ENCODE assay signal across 17 cellular contexts in genomic region chr2:126898636-126899035, GRCh38. TPM values are rescaled to one million over a fixed set of nuclear protein-coding genes. Genes with fewer than 3 reads are reported as not detected.
A peak's percentile ranks its signal among the peaks of the same experiment; 100 is the strongest.
DNase-seq lines count a peak whose midpoint lies in the region; ATAC-seq, FAIRE-seq and TF ChIP-seq lines count a peak whose summit lies in the region.
"Had no signal": no experiment of that assay in that cellular context is flagged by ENCODE, and none has a peak within 500 bp of the region (broad histone marks: within the 10 kb centered on the region; RNA-seq: fewer than 3 reads in every experiment).

TSS of gene TEX51 (plus strand) at chr2:126898890. CDS start at chr2:126898919, 29 bp downstream.

- no peak within 1 kb of the TSS for H3K4me3 Mint-ChIP-seq in stimulated activated naive CD8-positive, alpha-beta T cell treated with anti-CD3 and anti-CD28 coated beads, Interleukin-15, Interleukin-2, amounts not matched to agents 100 ng/mL and 50 ng/mL, for 24 hours
- no peak within 1 kb of the TSS for H3K4me3 Mint-ChIP-seq in osteocyte (ENCODE audit: unreplicated experiment)
- no peak within 1 kb of the TSS for H3K4me3 Mint-ChIP-seq in activated naive CD4-positive, alpha-beta T cell treated with anti-CD3 and anti-CD28 coated beads, Interleukin-2, amount 10 ng/mL, durations not matched to agents 7 days and 5 days

- H3K27me3 ChIP-seq in upper lobe of right lung, result no peaks in the 10 kb centered on the region

- no peak within 1 kb of the TSS for H3K9ac ChIP-seq in kidney (ENCODE audit: low read length in 2 of 2)
- H3K9ac ChIP-seq: KMS-11 had no signal

- H3K4me3 ChIP-seq in kidney (ENCODE audit: low read length in 2 of 2), result no peak within 1 kb of the TSS
- no peak within 1 kb of the TSS for H3K4me3 ChIP-seq in upper lobe of right lung

- no peak for FAIRE-seq in kidney (lab: Jason Lieb, UNC)

- intact Hi-C loops in kidney (cut with DNase I), result no loop called here
- intact Hi-C loops in upper lobe of right lung (cut with DNase I), result no loop called here

- no peak for ATAC-seq in stimulated activated naive CD8-positive, alpha-beta T cell treated with anti-CD3 and anti-CD28 coated beads, Interleukin-15, Interleukin-2, amounts not matched to agents 100 U/mL and 50 U/mL, for 24 hours
- no peak for ATAC-seq in upper lobe of right lung
- ATAC-seq in HG03342 (IDR thresholded peaks at IDR 0.05; ENCODE audit: unreplicated experiment), result no peak
- ATAC-seq: Panc1, Right ventricle myocardium inferior had no signal

- H3K36me3 ChIP-seq in kidney (ENCODE audit: control insufficient read depth in 1 of 2, insufficient read depth in 2 of 2, low read length in 2 of 2), result no peaks in the 10 kb centered on the region
- no peaks in the 10 kb centered on the region for H3K36me3 ChIP-seq in upper lobe of right lung

- no peak for DNase-seq in stimulated activated naive CD8-positive, alpha-beta T cell treated with anti-CD3 and anti-CD28 coated beads, Interleukin-15, Interleukin-2, amounts not matched to agents 100 U/mL and 50 U/mL, for 24 hours
- DNase-seq in kidney (peak; percentile 32), osteocyte (ENCODE audit: extremely low spot score, unreplicated experiment) (peak; percentile 71), upper lobe of right lung (peak; percentile 38), NCI-H146 (lab: John Stamatoyannopoulos, UW) (no peak)
- DNase-seq in activated naive CD4-positive, alpha-beta T cell treated with anti-CD3 and anti-CD28 coated beads, Interleukin-2, amount 10 ng/mL, durations not matched to agents 7 days and 5 days, result no peak
- DNase-seq: COR-L47, GOT3, NCI-H1436, NCI-H2081, NCI-H524 had no signal

- CTCF ChIA-PET in activated naive CD4-positive, alpha-beta T cell treated with anti-CD3 and anti-CD28 coated beads, Interleukin-2, amount 10 ng/mL, durations not matched to agents 7 days and 5 days (lab: Charles Lee), result no interaction called here

- H3K27ac Mint-ChIP-seq in stimulated activated naive CD8-positive, alpha-beta T cell treated with anti-CD3 and anti-CD28 coated beads, Interleukin-15, Interleukin-2, amounts not matched to agents 100 ng/mL and 50 ng/mL, for 24 hours, result peak within 1 kb of the TSS; percentile 23
- H3K27ac Mint-ChIP-seq in osteocyte (ENCODE audit: unreplicated experiment), result no peak within 1 kb of the TSS
- no peak within 1 kb of the TSS for H3K27ac Mint-ChIP-seq in activated naive CD4-positive, alpha-beta T cell treated with anti-CD3 and anti-CD28 coated beads, Interleukin-2, amount 10 ng/mL, durations not matched to agents 7 days and 5 days

- no peaks in the 10 kb centered on the region for H3K36me3 Mint-ChIP-seq in stimulated activated naive CD8-positive, alpha-beta T cell treated with anti-CD3 and anti-CD28 coated beads, Interleukin-15, Interleukin-2, amounts not matched to agents 100 ng/mL and 50 ng/mL, for 24 hours (ENCODE audit: low read depth)
- H3K36me3 Mint-ChIP-seq in osteocyte (ENCODE audit: unreplicated experiment), result no peaks in the 10 kb centered on the region
- H3K36me3 Mint-ChIP-seq in activated naive CD4-positive, alpha-beta T cell treated with anti-CD3 and anti-CD28 coated beads, Interleukin-2, amount 10 ng/mL, durations not matched to agents 7 days and 5 days, result no peaks in the 10 kb centered on the region

- H3K4me1 Mint-ChIP-seq in stimulated activated naive CD8-positive, alpha-beta T cell treated with anti-CD3 and anti-CD28 coated beads, Interleukin-15, Interleukin-2, amounts not matched to agents 100 ng/mL and 50 ng/mL, for 24 hours (ENCODE audit: low read depth), result no peaks in the 10 kb centered on the region
- no peaks in the 10 kb centered on the region for H3K4me1 Mint-ChIP-seq in osteocyte (ENCODE audit: unreplicated experiment)
- H3K4me1 Mint-ChIP-seq in activated naive CD4-positive, alpha-beta T cell treated with anti-CD3 and anti-CD28 coated beads, Interleukin-2, amount 10 ng/mL, durations not matched to agents 7 days and 5 days, result no peaks in the 10 kb centered on the region

- peaks cover 7% of the 10 kb centered on the region for H3K27me3 Mint-ChIP-seq in stimulated activated naive CD8-positive, alpha-beta T cell treated with anti-CD3 and anti-CD28 coated beads, Interleukin-15, Interleukin-2, amounts not matched to agents 100 ng/mL and 50 ng/mL, for 24 hours
- H3K27me3 Mint-ChIP-seq in osteocyte (ENCODE audit: unreplicated experiment), result peaks cover 3% of the 10 kb centered on the region
- peaks cover 6% of the 10 kb centered on the region for H3K27me3 Mint-ChIP-seq in activated naive CD4-positive, alpha-beta T cell treated with anti-CD3 and anti-CD28 coated beads, Interleukin-2, amount 10 ng/mL, durations not matched to agents 7 days and 5 days

- H3K9me3 ChIP-seq in kidney (ENCODE audit: control insufficient read depth in 1 of 2, low read length in 2 of 2) (peaks cover 0 to 2% of the 10 kb centered on the region in 2 donors), upper lobe of right lung (no peaks in the 10 kb centered on the region)

- H3K27ac ChIP-seq in kidney (ENCODE audit: low read depth in 2 of 2, low read length in 2 of 2) (no peak within 1 kb of the TSS), upper lobe of right lung (no peak within 1 kb of the TSS)
- H3K27ac ChIP-seq: KMS-11 had no signal

- TF ChIP-seq CTCF in kidney (IDR thresholded peaks at IDR 0.05; ENCODE audit: borderline replicate concordance, extremely low read depth, insufficient read depth), result no peak
- TF ChIP-seq CTCF in osteocyte (IDR thresholded peaks at IDR 0.05), result no peak
- TF ChIP-seq CTCF in upper lobe of right lung (IDR thresholded peaks at IDR 0.05), result no peak

- peaks cover 11% of the 10 kb centered on the region for H3K9me3 Mint-ChIP-seq in stimulated activated naive CD8-positive, alpha-beta T cell treated with anti-CD3 and anti-CD28 coated beads, Interleukin-15, Interleukin-2, amounts not matched to agents 100 ng/mL and 50 ng/mL, for 24 hours
- no peaks in the 10 kb centered on the region for H3K9me3 Mint-ChIP-seq in osteocyte (ENCODE audit: unreplicated experiment)
- H3K9me3 Mint-ChIP-seq in activated naive CD4-positive, alpha-beta T cell treated with anti-CD3 and anti-CD28 coated beads, Interleukin-2, amount 10 ng/mL, durations not matched to agents 7 days and 5 days, result peaks cover 2% of the 10 kb centered on the region

- H3K4me1 ChIP-seq in kidney (ENCODE audit: control insufficient read depth in 1 of 2, insufficient read depth in 1 of 2, low read depth in 1 of 2, low read length in 2 of 2), result peaks cover 0 to 4% of the 10 kb centered on the region in 2 donors
- no peaks in the 10 kb centered on the region for H3K4me1 ChIP-seq in upper lobe of right lung

RNA-seq across cellular contexts. Expression of gene TEX51, which starts in this region (rescaled TPM):
- total RNA-seq in kidney (not detected), osteocyte (not detected in 2 replicates), upper lobe of right lung (not detected)
- polyA plus RNA-seq in kidney (ENCODE audit: insufficient read depth, low read depth, low replicate concordance), result 2.1 TPM
- total RNA-seq: M059J, Right ventricle myocardium inferior had no signal

Comparison
In these comparisons a context has a peak if more than half of its experiments do, and no peak if none do; other contexts are left out.
1. Peak in DNase-seq in osteocyte; RNA of the gene not detected or under 1 TPM.
2. Peak in DNase-seq in upper lobe of right lung; RNA of the gene not detected or under 1 TPM.